Comparison of ENCODE assay signal across 9 cellular contexts in the genomic region with DNA sequence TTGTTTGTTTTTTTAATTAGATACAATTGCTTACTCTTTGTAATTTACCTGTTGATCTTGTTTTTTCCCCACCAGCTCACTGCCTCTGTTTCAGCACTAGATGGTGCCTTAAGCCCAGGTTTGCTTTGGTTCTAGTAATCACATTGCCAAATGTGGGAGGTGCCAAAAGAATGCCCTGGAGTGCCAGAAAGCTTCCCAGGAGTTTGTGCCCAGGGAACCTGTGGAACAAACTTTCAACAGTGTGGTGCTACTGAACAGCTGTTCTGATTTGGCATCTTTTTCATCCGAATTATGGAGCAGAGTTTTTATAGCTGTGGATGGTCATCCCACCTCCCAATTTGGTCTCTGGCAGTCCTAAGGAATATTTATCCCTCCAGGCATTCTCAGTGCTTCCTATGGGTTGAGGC.
A peak's percentile ranks its signal among the peaks of the same experiment; 100 is the strongest.
DNase-seq lines count a peak whose midpoint lies in the region; FAIRE-seq and TF ChIP-seq lines count a peak whose summit lies in the region.
"Had no signal": no experiment of that assay in that cellular context is flagged by ENCODE, and none has a peak within 500 bp of the region (broad histone marks: within the 10 kb centered on the region; RNA-seq: fewer than 3 reads in every experiment).

No MANE protein-coding gene starts in this region.

- peaks cover 5% of the 10 kb centered on the region for H3K4me1 ChIP-seq in astrocyte (ENCODE audit: insufficient read depth, low read length)

- no peak for FAIRE-seq in astrocyte (lab: Jason Lieb, UNC)
- no peak for FAIRE-seq in RCC 7860 (lab: Jason Lieb, UNC)

- peaks cover 2% of the 10 kb centered on the region for H3K9me3 Mint-ChIP-seq in astrocyte (ENCODE audit: unreplicated experiment)

- no peak overlapping the region for H3K4me3 ChIP-seq in astrocyte (ENCODE audit: insufficient read depth, low read depth, low read length)

- H3K4me3 Mint-ChIP-seq in astrocyte (ENCODE audit: unreplicated experiment), result no peak overlapping the region

- H3K79me2 ChIP-seq in astrocyte (ENCODE audit: insufficient read depth, low read length), result no peaks in the 10 kb centered on the region

- peak overlapping the region; percentile 48 for H3K4me2 ChIP-seq in astrocyte (ENCODE audit: low read length)

- peak overlapping the region; percentile 3 for H3K27ac Mint-ChIP-seq in astrocyte (ENCODE audit: unreplicated experiment)

- no peaks in the 10 kb centered on the region for H3K36me3 ChIP-seq in astrocyte (ENCODE audit: insufficient read depth, low read length)

- H3K36me3 Mint-ChIP-seq in astrocyte (ENCODE audit: low read depth, unreplicated experiment), result no peaks in the 10 kb centered on the region

- TF ChIP-seq RAD21 in Ishikawa (IDR thresholded peaks at IDR 0.05; ENCODE audit: low read depth), result peak; percentile 87

- H3K9ac ChIP-seq in astrocyte (ENCODE audit: low read length), result peak overlapping the region; percentile 38

- TF ChIP-seq CTCF in astrocyte (IDR thresholded peaks at IDR 0.05; ENCODE audit: insufficient read depth, low read depth, low read length), result peak; percentile 54

- no peak for TF ChIP-seq EP300 in Ishikawa (IDR thresholded peaks at IDR 0.05; ENCODE audit: borderline replicate concordance)

- H3K27me3 Mint-ChIP-seq in astrocyte (ENCODE audit: low read depth, unreplicated experiment), result no peaks in the 10 kb centered on the region

- peaks cover 3% of the 10 kb centered on the region for H3K4me1 Mint-ChIP-seq in astrocyte (ENCODE audit: low read depth, unreplicated experiment)

- H3K27ac ChIP-seq in astrocyte (ENCODE audit: low read depth, low read length), result no peak overlapping the region

- no peaks in the 10 kb centered on the region for H3K9me3 ChIP-seq in astrocyte (ENCODE audit: insufficient read depth, low read depth, low read length)

- no peaks in the 10 kb centered on the region for H4K20me1 ChIP-seq in astrocyte (ENCODE audit: insufficient read depth, low read length)

- H2AFZ ChIP-seq in astrocyte (ENCODE audit: low read depth, low read length), result no peak overlapping the region

- H3K27me3 ChIP-seq in astrocyte (ENCODE audit: insufficient read depth, low read length), result no peaks in the 10 kb centered on the region

- DNase-seq in COLO668 (lab: John Stamatoyannopoulos, UW; ENCODE audit: unreplicated experiment), result peak; percentile 4
- DNase-seq in astrocyte (ENCODE audit: low read depth), result no peak
- DNase-seq in kidney tubule cell (ENCODE audit: low spot score), result peak; percentile 23
- no peak for DNase-seq in stimulated activated naive CD4-positive, alpha-beta T cell treated with Interleukin-2 at 50 U/mL for 16 hours (lab: John Stamatoyannopoulos, UW)
- no peak for DNase-seq in activated gamma-delta T cell (lab: John Stamatoyannopoulos, UW)
- DNase-seq in activated CD8-positive, alpha-beta memory T cell treated with anti-CD3 and anti-CD28 coated beads, Interleukin-2, amount 50 U/mL, for 4 hours, result no peak
- DNase-seq in RCC 7860 (ENCODE audit: low spot score), result no peak
- DNase-seq: activated CD8-positive, alpha-beta memory T cell treated with anti-CD3 and anti-CD28 coated beads for 24 hours had no signal

TF ChIP-seq in Ishikawa, 13 proteins besides CTCF, POLR2A, EP300 and RAD21:
- TF ChIP-seq NFIC (IDR thresholded peaks at IDR 0.05) (peak; percentile 39; the same call in 1 of the 2 replicates), FOXM1 (IDR thresholded peaks at IDR 0.05; ENCODE audit: borderline replicate concordance, low read depth) (no peak)

Comparison
In these comparisons a context has a peak if more than half of its experiments do, and no peak if none do; other contexts are left out.
1. DNase-seq: peak in COLO668 (single experiment) and kidney tubule cell (single experiment); none in astrocyte (single experiment), stimulated activated naive CD4-positive, alpha-beta T cell treated with Interleukin-2 at 50 U/mL for 16 hours (single experiment), activated gamma-delta T cell (single experiment), activated CD8-positive, alpha-beta memory T cell treated with anti-CD3 and anti-CD28 coated beads, Interleukin-2, amount 50 U/mL, for 4 hours (single experiment) and RCC 7860 (single experiment).